ENCODE assay signal across 13 cellular contexts in genomic region chr2:224930990-224931389, GRCh38.
DNase-seq lines count a peak whose midpoint lies in the region; ATAC-seq and TF ChIP-seq lines count a peak whose summit lies in the region.
"Had no signal": no experiment of that assay in that cellular context is flagged by ENCODE, and none has a peak within 500 bp of the region (broad histone marks: within the 10 kb centered on the region; RNA-seq: fewer than 3 reads in every experiment).

No MANE protein-coding gene starts in this region.

- no peaks in the 10 kb centered on the region for H3K9me3 ChIP-seq in ascending aorta
- no peaks in the 10 kb centered on the region for H3K9me3 ChIP-seq in testis
- H3K9me3 ChIP-seq: suprapubic skin had no signal

- TF ChIP-seq POLR2A in testis (IDR thresholded peaks at IDR 0.05), result no peak

- DNase-seq in activated CD4-positive, alpha-beta T cell treated with anti-CD3 and anti-CD28 coated beads for 36 hours, result no peak
- no peak for DNase-seq in activated CD4-positive, alpha-beta T cell treated with anti-CD3 and anti-CD28 coated beads, Interleukin-2, amount 50 U/mL, for 1 hour
- peak; percentile 46 for DNase-seq in M059J (ENCODE audit: low read depth)
- no peak for DNase-seq in ascending aorta (ENCODE audit: low spot score in 2 of 2)
- DNase-seq in DMS 273 (lab: John Stamatoyannopoulos, UW; ENCODE audit: unreplicated experiment), result no peak
- DNase-seq in testis, result no peak
- no peak for DNase-seq in Right ventricle myocardium superior
- DNase-seq: 8988T, GDM1, IMR-90, NCI-H226 had no signal

- TF ChIP-seq CTCF in ascending aorta (IDR thresholded peaks at IDR 0.05) (no peak), testis (IDR thresholded peaks at IDR 0.05) (no peak)

- H3K4me1 ChIP-seq in ascending aorta (peaks cover 29 to 61% of the 10 kb centered on the region in 2 donors), testis (peaks cover 5% of the 10 kb centered on the region)

- intact Hi-C loops in activated CD4-positive, alpha-beta T cell treated with anti-CD3 and anti-CD28 coated beads for 36 hours (cut with DNase I, micrococcal nuclease), result loop anchor here (1.0 to 5.0 kb wide), 3 partner anchors 7 to 191 kb away; no protein-coding TSS in a partner anchor
- intact Hi-C loops in ascending aorta (cut with DNase I) (loop anchor here (5.0 kb wide), 1 partner anchor 41 kb away; no protein-coding TSS in a partner anchor), testis (cut with DNase I; ENCODE audit: low total_unique reads) (no loop called here), Right ventricle myocardium superior (cut with DNase I) (no loop called here)

- no peaks in the 10 kb centered on the region for H3K9me3 Mint-ChIP-seq in activated CD4-positive, alpha-beta T cell treated with anti-CD3 and anti-CD28 coated beads for 36 hours (ENCODE audit: low read depth)
- H3K9me3 Mint-ChIP-seq in stimulated activated memory B cell treated with anti-CD40 and anti-IgM and Interleukin-4, amounts not matched to agents 10 μg/mL and 1 μg/mL and 100 μg/mL, for 72 hours, result no peaks in the 10 kb centered on the region

- H3K4me1 Mint-ChIP-seq in activated CD4-positive, alpha-beta T cell treated with anti-CD3 and anti-CD28 coated beads for 36 hours, result peaks cover 99% of the 10 kb centered on the region
- peaks cover 94% of the 10 kb centered on the region for H3K4me1 Mint-ChIP-seq in stimulated activated memory B cell treated with anti-CD40 and anti-IgM and Interleukin-4, amounts not matched to agents 10 μg/mL and 1 μg/mL and 100 μg/mL, for 72 hours

- H3K36me3 ChIP-seq in ascending aorta, result no peaks in the 10 kb centered on the region
- H3K36me3 ChIP-seq in testis (ENCODE audit: low read depth, missing control alignments), result no peaks in the 10 kb centered on the region
- H3K36me3 ChIP-seq: suprapubic skin had no signal

- H3K4me3 ChIP-seq in ascending aorta (no peak overlapping the region), testis (no peak overlapping the region)
- H3K4me3 ChIP-seq: suprapubic skin had no signal

- no peaks in the 10 kb centered on the region for H3K27me3 ChIP-seq in ascending aorta
- no peaks in the 10 kb centered on the region for H3K27me3 ChIP-seq in testis
- H3K27me3 ChIP-seq: suprapubic skin had no signal

- peak overlapping the region; percentile 98 for H3K27ac Mint-ChIP-seq in activated CD4-positive, alpha-beta T cell treated with anti-CD3 and anti-CD28 coated beads for 36 hours
- peak overlapping the region; percentile 80 for H3K27ac Mint-ChIP-seq in stimulated activated memory B cell treated with anti-CD40 and anti-IgM and Interleukin-4, amounts not matched to agents 10 μg/mL and 1 μg/mL and 100 μg/mL, for 72 hours

- peaks cover 75% of the 10 kb centered on the region for H3K36me3 Mint-ChIP-seq in activated CD4-positive, alpha-beta T cell treated with anti-CD3 and anti-CD28 coated beads for 36 hours (ENCODE audit: low read depth)
- H3K36me3 Mint-ChIP-seq in stimulated activated memory B cell treated with anti-CD40 and anti-IgM and Interleukin-4, amounts not matched to agents 10 μg/mL and 1 μg/mL and 100 μg/mL, for 72 hours, result peaks cover 67% of the 10 kb centered on the region

- peak overlapping the region; percentile 52 for H3K4me3 Mint-ChIP-seq in activated CD4-positive, alpha-beta T cell treated with anti-CD3 and anti-CD28 coated beads for 36 hours
- no peak overlapping the region for H3K4me3 Mint-ChIP-seq in stimulated activated memory B cell treated with anti-CD40 and anti-IgM and Interleukin-4, amounts not matched to agents 10 μg/mL and 1 μg/mL and 100 μg/mL, for 72 hours

- CTCF ChIA-PET in activated CD4-positive, alpha-beta T cell treated with anti-CD3 and anti-CD28 coated beads for 36 hours (lab: Charles Lee), result interaction anchor here (0.9 to 1.1 kb wide), 4 partner anchors 10 to 106 kb away, joined by 3 to 4 read pairs (median 4); no protein-coding TSS in a partner anchor

- H3K27ac ChIP-seq in ascending aorta, result peak overlapping the region; percentile 90 to 97
- H3K27ac ChIP-seq in testis, result no peak overlapping the region
- H3K27ac ChIP-seq: suprapubic skin had no signal

- POLR2A ChIA-PET in activated CD4-positive, alpha-beta T cell treated with anti-CD3 and anti-CD28 coated beads for 36 hours (lab: Charles Lee), result no interaction called here

- 88 to 90% methylated on average over 2 to 3 of the region's 3 CpGs for WGBS in testis, 2 donors

- ATAC-seq in activated CD4-positive, alpha-beta T cell treated with anti-CD3 and anti-CD28 coated beads for 36 hours, result no peak
- ATAC-seq in stimulated activated memory B cell treated with anti-CD40 and anti-IgM and Interleukin-4, amounts not matched to agents 10 μg/mL and 1 μg/mL and 100 μg/mL, for 72 hours, result no peak
- ATAC-seq in Right ventricle myocardium superior (ENCODE audit: poor library complexity), result no peak

- H3K27me3 Mint-ChIP-seq in activated CD4-positive, alpha-beta T cell treated with anti-CD3 and anti-CD28 coated beads for 36 hours, result no peaks in the 10 kb centered on the region
- H3K27me3 Mint-ChIP-seq in stimulated activated memory B cell treated with anti-CD40 and anti-IgM and Interleukin-4, amounts not matched to agents 10 μg/mL and 1 μg/mL and 100 μg/mL, for 72 hours, result no peaks in the 10 kb centered on the region

Comparison
In these comparisons a context has a peak if more than half of its experiments do, and no peak if none do; other contexts are left out.
1. H3K27ac ChIP-seq: peak in ascending aorta (2 of 2); none in testis (0 of 2).
2. intact Hi-C loops: an anchor here in activated CD4-positive, alpha-beta T cell treated with anti-CD3 and anti-CD28 coated beads for 36 hours (1.0 to 5.0 kb wide) and ascending aorta (5.0 kb wide); none called in testis and Right ventricle myocardium superior.